9 cellular contexts compared by ENCODE assay signal in genomic region chr18:47050468-47050867, GRCh38. TPM values are rescaled to one million over a fixed set of nuclear protein-coding genes. Genes with fewer than 3 reads are reported as not detected.
DNase-seq lines count a peak whose midpoint lies in the region; ATAC-seq and TF ChIP-seq lines count a peak whose summit lies in the region.
"Had no signal": no experiment of that assay in that cellular context is flagged by ENCODE, and none has a peak within 500 bp of the region (broad histone marks: within the 10 kb centered on the region; RNA-seq: fewer than 3 reads in every experiment).

No MANE protein-coding gene starts in this region.

- H3K4me1 ChIP-seq in right lobe of liver = no peaks in the 10 kb centered on the region

- no peaks in the 10 kb centered on the region for H3K27me3 ChIP-seq in right lobe of liver

- no peak overlapping the region for H3K4me3 ChIP-seq in right lobe of liver

- no peak overlapping the region for H3K4me3 Mint-ChIP-seq in MCF 10A (ENCODE audit: unreplicated experiment)
- H3K4me3 Mint-ChIP-seq: IgD-negative memory B cell had no signal

- WGBS in right lobe of liver (ENCODE audit: insufficient coverage, low coverage, low lambda C conversion rate, missing lambda C conversion rate) = 26% methylated on average over 7 of the region's 7 CpGs

- no peaks in the 10 kb centered on the region for H3K9me3 ChIP-seq in right lobe of liver

- ATAC-seq in right lobe of liver (peak; percentile 60 to 69 (median 66)), GM21576 (IDR thresholded peaks at IDR 0.05; ENCODE audit: unreplicated experiment) (no peak), HG03095 (IDR thresholded peaks at IDR 0.05; ENCODE audit: unreplicated experiment) (no peak)

- intact Hi-C loops in MCF 10A (cut with micrococcal nuclease) (loop anchor here (1.0 to 5.0 kb wide), 2 partner anchors 155 to 697 kb away; no protein-coding TSS in a partner anchor), right lobe of liver (cut with DNase I) (no loop called here)

- BruUV-seq in MCF 10A (replicated peaks; lab: Mats Ljungman, UMichigan) = no TSS peak

- peaks cover 5% of the 10 kb centered on the region for H3K4me1 Mint-ChIP-seq in MCF 10A (ENCODE audit: insufficient read depth, unreplicated experiment)

- H3K36me3 Mint-ChIP-seq in MCF 10A (ENCODE audit: insufficient read depth, unreplicated experiment) = no peaks in the 10 kb centered on the region
- H3K36me3 Mint-ChIP-seq: IgD-negative memory B cell had no signal

- no peaks in the 10 kb centered on the region for H3K36me3 ChIP-seq in right lobe of liver

- no peak overlapping the region for H3K27ac Mint-ChIP-seq in MCF 10A (ENCODE audit: low read depth, unreplicated experiment)
- H3K27ac Mint-ChIP-seq: IgD-negative memory B cell had no signal

- no peaks in the 10 kb centered on the region for H3K9me3 Mint-ChIP-seq in MCF 10A (ENCODE audit: unreplicated experiment)
- H3K9me3 Mint-ChIP-seq: IgD-negative memory B cell had no signal

- DNase-seq in AG08396 (ENCODE audit: low spot score) (peak; percentile 22), GM04504 (ENCODE audit: low read depth) (peak; percentile 23), NCI-H2227 (lab: John Stamatoyannopoulos, UW; ENCODE audit: unreplicated experiment) (peak; percentile 64), MCF 10A (ENCODE audit: unreplicated experiment) (peak; percentile 60), right lobe of liver (no peak), 8988T (no peak)

- H3K27ac ChIP-seq in right lobe of liver = no peak overlapping the region

- CTCF ChIA-PET in MCF 10A (lab: Yijun Ruan, JAX) = interaction anchor here (0.6 to 5.1 kb wide), 18 partner anchors 8 to 704 kb away, joined by 3 to 88 read pairs (median 3); no protein-coding TSS in a partner anchor

- no peak for TF ChIP-seq POLR2A in right lobe of liver (IDR thresholded peaks at IDR 0.05)

- peaks cover 14% of the 10 kb centered on the region for H3K27me3 Mint-ChIP-seq in MCF 10A (ENCODE audit: insufficient read depth, unreplicated experiment)

- TF ChIP-seq CTCF in MCF 10A (IDR thresholded peaks at IDR 0.05; ENCODE audit: unreplicated experiment) (peak; percentile 71), right lobe of liver (IDR thresholded peaks at IDR 0.05) (peak; percentile 61 to 74 (median 66))

- POLR2A ChIA-PET in MCF 10A (lab: Yijun Ruan, JAX) = no interaction called here

RNA-seq across cellular contexts. Expression of gene ELOA2, which starts 15.0 kb away (rescaled TPM):
- total RNA-seq in MCF 10A (2022) (not detected in 2 replicates), right lobe of liver (not detected)

Comparison
In these comparisons a context has a peak if more than half of its experiments do, and no peak if none do; other contexts are left out.
1. DNase-seq: peak in AG08396 (single experiment), GM04504 (single experiment), NCI-H2227 (single experiment) and MCF 10A (single experiment); none in right lobe of liver (0 of 3) and 8988T (single experiment).
2. ATAC-seq: peak in right lobe of liver (4 of 4); none in GM21576 (single experiment) and HG03095 (single experiment).